Comparison of ENCODE assay signal across 8 cellular contexts in genomic region chr11:9384535-9385287, GRCh38. TPM values are rescaled to one million over a fixed set of nuclear protein-coding genes. Genes with fewer than 3 reads are reported as not detected.
DNase-seq lines count a peak whose midpoint lies in the region; TF ChIP-seq lines count a peak whose summit lies in the region.

IPO7 (plus strand) TSS chr11:9384652; CDS start chr11:9384764, 112 bp downstream.

- DNase-seq in H4 (ENCODE audit: low spot score) (peak; percentile 91), LNCaP clone FGC (ENCODE audit: low read depth) (peak; percentile 73), SJCRH30 (peak; percentile 96), foreskin melanocyte (peak; percentile 89), substantia nigra (lab: John Stamatoyannopoulos, UW) (peak; percentile 60 to 94 (median 88))
- peak; percentile 79 for DNase-seq in activated gamma-delta T cell treated with anti-CD3 and anti-CD28 coated beads, Interleukin-2, amount 50 U/mL, for 16 hours (ENCODE audit: low read depth)

- H3K9ac ChIP-seq in ES-I3 (ENCODE audit: low read depth, low read length) = peak within 1 kb of the TSS; percentile 99

- no peaks in the 10 kb centered on the region for H3K9me3 ChIP-seq in ES-I3 (ENCODE audit: control insufficient read depth, insufficient read depth, low read length)
- no peaks in the 10 kb centered on the region for H3K9me3 ChIP-seq in SJCRH30 (replicated peaks)
- no peaks in the 10 kb centered on the region for H3K9me3 ChIP-seq in neutrophil

- peak; percentile 8; the same call in 1 of the 2 replicates for TF ChIP-seq CTCF in LNCaP clone FGC (IDR thresholded peaks at IDR 0.05; ENCODE audit: control insufficient read depth, extremely low read depth, insufficient read depth)
- TF ChIP-seq CTCF in neutrophil (IDR thresholded peaks at IDR 0.05) = no peak

- H3K4me1 ChIP-seq in ES-I3 (ENCODE audit: insufficient read depth, low read length) (no peaks in the 10 kb centered on the region), SJCRH30 (peaks cover 12% of the 10 kb centered on the region; the same call in 1 of the 2 replicates), neutrophil (ENCODE audit: control insufficient read depth in 1 of 2, insufficient read depth in 1 of 2, low read depth in 1 of 2, low read length in 1 of 2) (peaks cover 12 to 17% of the 10 kb centered on the region in 2 experiments)

- H3K4me3 ChIP-seq in LNCaP clone FGC (ENCODE audit: low read depth, low read length) (peak within 1 kb of the TSS; percentile 94), SJCRH30 (peak within 1 kb of the TSS; percentile 87), neutrophil (ENCODE audit: low read depth in 1 of 2, low read length in 1 of 2) (peak within 1 kb of the TSS; percentile 62 to 83)

- H3K36me3 ChIP-seq in ES-I3 (ENCODE audit: insufficient read depth, low read length) (peaks cover 3% of the 10 kb centered on the region; the same call in 1 of the 2 replicates), SJCRH30 (peaks cover 38% of the 10 kb centered on the region), neutrophil (no peaks in the 10 kb centered on the region)

- H3K27me3 ChIP-seq in SJCRH30 (no peaks in the 10 kb centered on the region), neutrophil (no peaks in the 10 kb centered on the region)

- H3K27ac ChIP-seq in SJCRH30 (peak within 1 kb of the TSS; percentile 96), neutrophil (peak within 1 kb of the TSS; percentile 83), substantia nigra (ENCODE audit: low read depth, low read length, poor library complexity, severe bottlenecking) (peak within 1 kb of the TSS; percentile 84)

RNA-seq across cellular contexts. Expression of gene IPO7, which starts in this region (rescaled TPM):
- 72.0 and 88.9 TPM in 2 replicates for total RNA-seq in H4 (2014; rRNA removed; shearing (Covaris generic))
- total RNA-seq in SJCRH30 (2014; rRNA removed; shearing (Covaris generic)) = 188 and 204 TPM in 2 replicates

Comparison
In these comparisons a context has a peak if more than half of its experiments do, and no peak if none do; other contexts are left out.
1. Peak in every context shown above with its lines: DNase-seq, H3K4me3 ChIP-seq and H3K27ac ChIP-seq.